Comparison of ENCODE assay signal across 18 cellular contexts in the genomic region with DNA sequence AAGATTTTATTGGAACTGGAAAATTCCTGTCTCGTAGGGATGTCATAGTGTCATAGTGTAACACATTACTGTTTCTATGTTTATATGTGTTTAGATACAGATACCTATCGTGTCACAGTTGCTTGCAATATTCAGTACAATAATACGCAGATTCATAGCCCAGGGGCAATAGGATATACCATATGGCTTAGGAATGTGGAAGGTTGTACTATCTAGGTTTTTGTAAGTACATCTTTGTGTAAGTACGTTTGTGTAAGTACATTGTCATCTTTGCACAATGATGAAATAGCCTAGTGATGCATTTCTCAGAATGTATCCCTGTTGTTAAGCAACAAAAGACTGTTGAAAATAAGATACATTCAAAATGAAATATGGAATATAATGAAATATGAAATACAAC.
DNase-seq lines count a peak whose midpoint lies in the region; ATAC-seq, FAIRE-seq and TF ChIP-seq lines count a peak whose summit lies in the region.
"Had no signal": no experiment of that assay in that cellular context is flagged by ENCODE, and none has a peak within 500 bp of the region (broad histone marks: within the 10 kb centered on the region; RNA-seq: fewer than 3 reads in every experiment).

No MANE protein-coding gene starts in this region.

- no peak overlapping the region for H3K4me3 ChIP-seq in PC-3 (ENCODE audit: low read length)
- H3K4me3 ChIP-seq in bronchial epithelial cell (ENCODE audit: low read depth, low read length), result no peak overlapping the region
- H3K4me3 ChIP-seq: BLaER1, GM23338 had no signal

- H3K27me3 ChIP-seq in PC-3 (ENCODE audit: low read length) (no peaks in the 10 kb centered on the region), bronchial epithelial cell (ENCODE audit: control insufficient read depth, insufficient read depth, low read length) (no peaks in the 10 kb centered on the region), foreskin keratinocyte (no peaks in the 10 kb centered on the region)
- H3K27me3 ChIP-seq: BLaER1 had no signal

- CTCF ChIA-PET in PC-3 (lab: Charles Lee), result no interaction called here

- H3K9ac ChIP-seq in PC-3 (ENCODE audit: low read length), result no peak overlapping the region
- H3K9ac ChIP-seq: BLaER1 had no signal

- intact Hi-C loops in PC-3 (cut with micrococcal nuclease), result no loop called here

- H3K4me2 ChIP-seq in PC-3 (ENCODE audit: low read length), result no peak overlapping the region
- H3K4me2 ChIP-seq: BLaER1, GM23338 had no signal

- H3K4me1 ChIP-seq in PC-3 (ENCODE audit: insufficient read depth, low read length) (no peaks in the 10 kb centered on the region), foreskin keratinocyte (peaks cover 7% of the 10 kb centered on the region)
- H3K4me1 ChIP-seq: BLaER1, Caco-2 had no signal

- H3K36me3 ChIP-seq in PC-3 (ENCODE audit: low read depth, low read length) (0 out of 2 replicates have a peak, but pooled peaks cover 6% of the 10 kb centered on the region), bronchial epithelial cell (ENCODE audit: control insufficient read depth, insufficient read depth, low read length) (peaks cover 3% of the 10 kb centered on the region)

- H3K9me2 ChIP-seq in PC-3 (replicated peaks; ENCODE audit: low read length), result no peaks in the 10 kb centered on the region

- ATAC-seq in PC-3 (no peak), foreskin keratinocyte (peak; percentile 64), HG02885 (IDR thresholded peaks at IDR 0.05; ENCODE audit: poor library complexity, unreplicated experiment) (no peak)
- ATAC-seq: GM23338, HepG2 had no signal

- H2AFZ ChIP-seq in PC-3 (ENCODE audit: low read length), result no peak overlapping the region
- H2AFZ ChIP-seq: GM23338 had no signal

- H3K9me3 ChIP-seq in PC-3 (ENCODE audit: low read length), result no peaks in the 10 kb centered on the region
- H3K9me3 ChIP-seq: Caco-2 had no signal

- peak; percentile 12 for DNase-seq in EL
- DNase-seq in PC-3, result peak; percentile 51
- DNase-seq in bronchial epithelial cell (ENCODE audit: low read depth), result peak; percentile 67
- peak; percentile 89 to 98 for DNase-seq in foreskin keratinocyte
- no peak for DNase-seq in activated T-cell treated with anti-CD3 and anti-CD28 coated beads for 4 hours
- DNase-seq in NCI-H1092 (lab: John Stamatoyannopoulos, UW), result no peak
- no peak for DNase-seq in RCC 7860 (ENCODE audit: low spot score)
- DNase-seq: 8988T; AML-193; Caco-2; CD8-positive, alpha-beta memory T cell; DND-41; H7 had no signal

- H3K27ac ChIP-seq in PC-3 (ENCODE audit: low read length), result no peak overlapping the region
- no peak overlapping the region for H3K27ac ChIP-seq in foreskin keratinocyte
- H3K27ac ChIP-seq: BLaER1 had no signal

- no peaks in the 10 kb centered on the region for H4K20me1 ChIP-seq in PC-3 (ENCODE audit: low read length)

- H3K79me2 ChIP-seq in PC-3 (ENCODE audit: low read length), result no peaks in the 10 kb centered on the region

- TF ChIP-seq CTCF in PC-3 (conservative IDR thresholded peaks at IDR 0.05; ENCODE audit: low read depth, low read length) (no peak), bronchial epithelial cell (IDR thresholded peaks at IDR 0.05; ENCODE audit: insufficient read depth, low read length, severe bottlenecking) (no peak), foreskin keratinocyte (conservative IDR thresholded peaks at IDR 0.05) (no peak)

- no TSS peak for BruUV-seq in PC-3 (replicated peaks; lab: Mats Ljungman, UMichigan)

- FAIRE-seq in bronchial epithelial cell (lab: Jason Lieb, UNC) (no peak), RCC 7860 (lab: Jason Lieb, UNC) (no peak)
- FAIRE-seq: HepG2, HTR-8/SVneo had no signal

- POLR2A ChIA-PET in PC-3 (lab: Charles Lee; ENCODE audit: unreplicated experiment), result no interaction called here

- no peaks in the 10 kb centered on the region for H3F3A ChIP-seq in PC-3 (ENCODE audit: low read length, unreplicated experiment)

Comparison
In these comparisons a context has a peak if more than half of its experiments do, and no peak if none do; other contexts are left out.
1. DNase-seq: peak in EL (single experiment), PC-3 (single experiment), bronchial epithelial cell (single experiment) and foreskin keratinocyte (2 of 2); none in activated T-cell treated with anti-CD3 and anti-CD28 coated beads for 4 hours (single experiment), NCI-H1092 (single experiment) and RCC 7860 (single experiment).